7 cellular contexts compared by ENCODE assay signal in the genomic region with DNA sequence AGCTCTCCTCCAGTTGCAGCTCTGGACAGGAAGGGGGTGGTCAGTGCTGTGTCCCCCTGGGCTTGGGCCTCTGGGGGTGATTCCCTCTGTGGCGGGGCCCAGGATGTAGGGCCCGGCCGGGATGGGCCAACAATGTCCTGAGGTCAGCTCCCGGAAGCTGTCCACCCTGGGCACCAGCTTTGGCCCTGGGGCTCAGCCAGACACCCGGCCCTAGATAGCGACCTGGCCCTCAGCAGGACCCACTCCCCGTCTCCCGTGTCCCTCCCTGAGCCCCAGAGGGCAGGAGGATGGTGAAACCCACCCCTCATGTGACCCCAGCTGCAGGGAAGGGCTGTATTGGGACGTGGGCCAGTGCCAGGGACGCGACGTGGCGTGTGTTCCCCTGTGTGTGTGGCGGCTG.
DNase-seq lines count a peak whose midpoint lies in the region; ATAC-seq and TF ChIP-seq lines count a peak whose summit lies in the region.
"Not testable (repeated sequence)": the region's sequence is repeated elsewhere in the genome, so short reads cannot be mapped to it uniquely, and the experiment has no call there.

No MANE protein-coding gene starts in this region.

- not testable (repeated sequence) for H3K27me3 ChIP-seq in RWPE2 (ENCODE audit: insufficient read depth, poor library complexity, severe bottlenecking); right atrium auricular region; right lobe of liver; aorta (ENCODE audit: control insufficient read depth in 1 of 2, insufficient read depth in 2 of 2, low read length in 1 of 2)

- not testable (repeated sequence) for H3K4me3 Mint-ChIP-seq in CD14-positive monocyte; activated T-helper 2 cell treated with anti-CD3 and anti-CD28 coated beads, Interferon-gamma antibody, Interleukin-2, Interleukin-4, amounts not matched to agents 10 μg/mL and 5 μg/mL and 100 μg/mL, durations not matched to agents 14 hours and 24 hours and 36 hours (ENCODE audit: low read depth)

- intact Hi-C loops in CD14-positive monocyte (cut with micrococcal nuclease); activated T-helper 2 cell treated with anti-CD3 and anti-CD28 coated beads, Interferon-gamma antibody, Interleukin-2, Interleukin-4, amounts not matched to agents 10 μg/mL and 5 μg/mL and 100 μg/mL, durations not matched to agents 14 hours and 24 hours and 36 hours (cut with micrococcal nuclease); right lobe of liver (cut with DNase I); posterior vena cava (cut with DNase I); aorta (cut with DNase I): not testable (repeated sequence)

- WGBS in right lobe of liver (ENCODE audit: insufficient coverage, low coverage, low lambda C conversion rate, missing lambda C conversion rate) = 73% methylated on average over 2 of the region's 14 CpGs
- 86 to 88% methylated on average over 11 to 14 of the region's 14 CpGs for WGBS in aorta, 2 donors

- H3K36me3 ChIP-seq in RWPE2 (ENCODE audit: low read depth); right atrium auricular region; right lobe of liver; aorta (ENCODE audit: control insufficient read depth in 1 of 2, insufficient read depth in 2 of 2, low read length in 1 of 2): not testable (repeated sequence)

- not testable (repeated sequence) for H3K9me3 Mint-ChIP-seq in CD14-positive monocyte; activated T-helper 2 cell treated with anti-CD3 and anti-CD28 coated beads, Interferon-gamma antibody, Interleukin-2, Interleukin-4, amounts not matched to agents 10 μg/mL and 5 μg/mL and 100 μg/mL, durations not matched to agents 14 hours and 24 hours and 36 hours

- not testable (repeated sequence) for H3K9me3 ChIP-seq in RWPE2 (ENCODE audit: severe bottlenecking); right atrium auricular region; right lobe of liver; aorta (ENCODE audit: control insufficient read depth, low read length)

- peak; percentile 40 for DNase-seq in CD14-positive monocyte (ENCODE audit: low spot score)
- DNase-seq in RWPE2 (ENCODE audit: low spot score) = peak; percentile 57
- not testable (repeated sequence) for DNase-seq in activated T-helper 2 cell treated with anti-CD3 and anti-CD28 coated beads, Interferon-gamma antibody, Interleukin-2, Interleukin-4, amounts not matched to agents 10 μg/mL and 5 μg/mL and 100 μg/mL, durations not matched to agents 14 hours and 24 hours and 36 hours (ENCODE audit: low spot score)
- DNase-seq in right atrium auricular region (ENCODE audit: low spot score) = peak; percentile 26
- DNase-seq in right lobe of liver = peak in 2 of 3 donors; percentile 32 to 51
- DNase-seq in posterior vena cava (ENCODE audit: low spot score) = peak; percentile 80
- DNase-seq in aorta = peak; percentile 49 to 77

- H3K27ac Mint-ChIP-seq in CD14-positive monocyte = not testable (repeated sequence)
- peak overlapping the region; percentile 12 for H3K27ac Mint-ChIP-seq in activated T-helper 2 cell treated with anti-CD3 and anti-CD28 coated beads, Interferon-gamma antibody, Interleukin-2, Interleukin-4, amounts not matched to agents 10 μg/mL and 5 μg/mL and 100 μg/mL, durations not matched to agents 14 hours and 24 hours and 36 hours

- not testable (repeated sequence) for H3K27me3 Mint-ChIP-seq in CD14-positive monocyte (ENCODE audit: low read depth in 3 of 3); activated T-helper 2 cell treated with anti-CD3 and anti-CD28 coated beads, Interferon-gamma antibody, Interleukin-2, Interleukin-4, amounts not matched to agents 10 μg/mL and 5 μg/mL and 100 μg/mL, durations not matched to agents 14 hours and 24 hours and 36 hours (ENCODE audit: low read depth)

- H3K27ac ChIP-seq in RWPE2 (ENCODE audit: poor library complexity, severe bottlenecking); right atrium auricular region; right lobe of liver; aorta (ENCODE audit: low read depth in 1 of 2, low read length in 2 of 2): not testable (repeated sequence)

- TF ChIP-seq CTCF in CD14-positive monocyte (IDR thresholded peaks at IDR 0.05); RWPE2 (IDR thresholded peaks at IDR 0.05; ENCODE audit: poor library complexity, severe bottlenecking); right atrium auricular region (IDR thresholded peaks at IDR 0.05); right lobe of liver (IDR thresholded peaks at IDR 0.05): not testable (repeated sequence)

- ATAC-seq in RWPE2 (ENCODE audit: low read depth); right lobe of liver; aorta (ENCODE audit: low FRiP score): not testable (repeated sequence)

- H3K4me1 Mint-ChIP-seq in CD14-positive monocyte; activated T-helper 2 cell treated with anti-CD3 and anti-CD28 coated beads, Interferon-gamma antibody, Interleukin-2, Interleukin-4, amounts not matched to agents 10 μg/mL and 5 μg/mL and 100 μg/mL, durations not matched to agents 14 hours and 24 hours and 36 hours (ENCODE audit: low read depth): not testable (repeated sequence)

- H3K4me3 ChIP-seq in RWPE2 (ENCODE audit: severe bottlenecking); right atrium auricular region; right lobe of liver; aorta (ENCODE audit: low read length in 2 of 2): not testable (repeated sequence)

- not testable (repeated sequence) for H3K36me3 Mint-ChIP-seq in CD14-positive monocyte; activated T-helper 2 cell treated with anti-CD3 and anti-CD28 coated beads, Interferon-gamma antibody, Interleukin-2, Interleukin-4, amounts not matched to agents 10 μg/mL and 5 μg/mL and 100 μg/mL, durations not matched to agents 14 hours and 24 hours and 36 hours (ENCODE audit: low read depth)

- not testable (repeated sequence) for H3K4me1 ChIP-seq in RWPE2 (ENCODE audit: insufficient read depth, poor library complexity, severe bottlenecking); right atrium auricular region; right lobe of liver; aorta (ENCODE audit: control insufficient read depth in 1 of 2, insufficient read depth in 2 of 2, low read length in 2 of 2)

- TF ChIP-seq POLR2A in right lobe of liver (IDR thresholded peaks at IDR 0.05) = not testable (repeated sequence)
